Comparison of ENCODE assay signal across 8 cellular contexts in the genomic region with DNA sequence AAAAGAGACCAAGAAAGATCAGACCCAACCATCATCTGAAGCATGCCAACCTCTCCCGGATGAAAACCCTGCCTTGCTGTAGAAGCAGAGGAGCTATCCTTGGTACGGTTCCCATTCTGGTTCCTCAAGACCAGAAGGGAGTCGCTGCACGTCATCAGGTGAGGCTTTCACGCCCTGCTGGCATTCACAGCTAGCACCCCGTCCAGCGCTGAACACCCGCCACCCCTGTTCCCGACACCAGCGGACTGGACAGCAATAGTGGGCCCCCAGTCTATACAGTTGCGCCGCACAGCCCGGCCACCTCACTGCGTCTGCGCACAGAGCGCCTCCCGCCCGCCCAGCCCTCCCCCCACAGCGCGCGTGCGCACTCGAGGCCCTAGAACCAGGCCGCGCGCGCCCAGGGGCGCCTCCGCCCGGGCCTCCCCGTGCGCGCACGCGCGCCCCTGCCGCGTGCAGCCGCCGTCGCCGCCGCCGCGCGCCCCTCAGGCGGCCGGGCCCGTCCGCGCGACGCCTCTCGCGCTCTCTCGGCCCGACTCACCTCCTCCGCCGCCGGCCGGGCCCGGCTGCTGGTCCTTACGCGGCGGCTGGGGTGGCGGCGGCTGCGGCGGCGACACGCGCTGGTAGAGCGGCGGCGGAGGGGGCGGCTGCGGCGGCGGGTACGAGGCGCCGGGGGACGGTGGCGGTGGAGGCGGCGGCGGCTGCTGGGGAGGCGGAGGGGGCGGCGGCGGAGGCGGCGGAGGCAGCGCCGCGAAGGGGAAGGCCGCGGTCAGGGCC. TPM values are rescaled to one million over a fixed set of nuclear protein-coding genes. Genes with fewer than 3 reads are reported as not detected.
A peak's percentile ranks its signal among the peaks of the same experiment; 100 is the strongest.
DNase-seq lines count a peak whose midpoint lies in the region; TF ChIP-seq lines count a peak whose summit lies in the region.

No MANE protein-coding gene starts in this region.

- H3K27me3 Mint-ChIP-seq in neural crest cell (ENCODE audit: low read depth): peaks cover 5% of the 10 kb centered on the region
- no peaks in the 10 kb centered on the region for H3K27me3 Mint-ChIP-seq in stimulated activated naive CD8-positive, alpha-beta T cell treated with anti-CD3 and anti-CD28 coated beads, Interleukin-15, Interleukin-2, amounts not matched to agents 100 ng/mL and 50 ng/mL, for 24 hours

- TF ChIP-seq CTCF in foreskin fibroblast (IDR thresholded peaks at IDR 0.05; ENCODE audit: low read depth, low read length) (no peak), neural crest cell (conservative IDR thresholded peaks at IDR 0.05) (no peak)

- DNase-seq in NCI-H524 (lab: John Stamatoyannopoulos, UW) (peak; percentile 57 to 74), NCI-H524 treated with DMSO at 0.1 percent for 48 hours (lab: John Stamatoyannopoulos, UW) (no peak), HUDEP-2 (lab: John Stamatoyannopoulos, UW; ENCODE audit: unreplicated experiment in 76 of 76) (peak in 67 of 76 experiments; percentile 12 to 79 (median 64)), RPMI8226 (peak; percentile 95), activated gamma-delta T cell treated with Interleukin-2 at 50 U/mL for 16 hours (peak; percentile 81), foreskin fibroblast (peak; percentile 80 to 95), neural crest cell (ENCODE audit: low read depth, low spot score) (peak; percentile 69)

- peak overlapping the region; percentile 74 to 83 for H3K4me3 ChIP-seq in foreskin fibroblast (ENCODE audit: low read depth in 1 of 2, low read length in 2 of 2)

- peaks cover 52% of the 10 kb centered on the region for H3K4me1 Mint-ChIP-seq in neural crest cell
- peaks cover 68% of the 10 kb centered on the region for H3K4me1 Mint-ChIP-seq in stimulated activated naive CD8-positive, alpha-beta T cell treated with anti-CD3 and anti-CD28 coated beads, Interleukin-15, Interleukin-2, amounts not matched to agents 100 ng/mL and 50 ng/mL, for 24 hours (ENCODE audit: low read depth)

- peak overlapping the region; percentile 98 for H3K4me3 Mint-ChIP-seq in neural crest cell
- peak overlapping the region; percentile 95 for H3K4me3 Mint-ChIP-seq in stimulated activated naive CD8-positive, alpha-beta T cell treated with anti-CD3 and anti-CD28 coated beads, Interleukin-15, Interleukin-2, amounts not matched to agents 100 ng/mL and 50 ng/mL, for 24 hours

- peaks cover 37% of the 10 kb centered on the region for H3K36me3 Mint-ChIP-seq in neural crest cell (ENCODE audit: low read depth)
- H3K36me3 Mint-ChIP-seq in stimulated activated naive CD8-positive, alpha-beta T cell treated with anti-CD3 and anti-CD28 coated beads, Interleukin-15, Interleukin-2, amounts not matched to agents 100 ng/mL and 50 ng/mL, for 24 hours (ENCODE audit: low read depth): peaks cover 67% of the 10 kb centered on the region

- H3K27ac Mint-ChIP-seq in neural crest cell (ENCODE audit: unreplicated experiment): peak overlapping the region; percentile 79
- H3K27ac Mint-ChIP-seq in stimulated activated naive CD8-positive, alpha-beta T cell treated with anti-CD3 and anti-CD28 coated beads, Interleukin-15, Interleukin-2, amounts not matched to agents 100 ng/mL and 50 ng/mL, for 24 hours: peak overlapping the region; percentile 93

- H3K9me3 Mint-ChIP-seq in neural crest cell: no peaks in the 10 kb centered on the region
- no peaks in the 10 kb centered on the region for H3K9me3 Mint-ChIP-seq in stimulated activated naive CD8-positive, alpha-beta T cell treated with anti-CD3 and anti-CD28 coated beads, Interleukin-15, Interleukin-2, amounts not matched to agents 100 ng/mL and 50 ng/mL, for 24 hours

RNA-seq across cellular contexts. Expression of a gene that starts 0.7 kb away (rescaled TPM):
- 578 and 592 TPM in 2 replicates for total RNA-seq in neural crest cell

RNA-seq across cellular contexts. Expression of a gene that starts 17.9 kb away (rescaled TPM):
- 1.2 TPM in 2 replicates for total RNA-seq in neural crest cell

RNA-seq across cellular contexts. Expression of a gene that starts 25.4 kb away (rescaled TPM):
- 13.1 and 14.6 TPM in 2 replicates for total RNA-seq in neural crest cell

RNA-seq across cellular contexts. Expression of a gene that starts 32.7 kb away (rescaled TPM):
- 54.8 and 57.9 TPM in 2 replicates for total RNA-seq in neural crest cell

RNA-seq across cellular contexts. Expression of a gene that starts 33.7 kb away (rescaled TPM):
- total RNA-seq in neural crest cell: 0.93 and 1.5 TPM in 2 replicates
